In genomic region chr1:209822706-209823105, GRCh38 we compare ENCODE assay signal across 1 cellular context.
TF ChIP-seq lines count a peak whose summit lies in the region.

No MANE protein-coding gene starts in this region.

TF ChIP-seq in SK-N-SH, 30 proteins besides CTCF, POLR2A, EP300 and RAD21 (continued from another document):
- TF ChIP-seq PBX3 (IDR thresholded peaks at IDR 0.05) (no peak), SIN3A (IDR thresholded peaks at IDR 0.05; ENCODE audit: borderline replicate concordance, low read depth, low read length) (no peak), USF2 (IDR thresholded peaks at IDR 0.05; ENCODE audit: borderline replicate concordance, low read depth, low read length) (no peak), MXI1 (IDR thresholded peaks at IDR 0.05; ENCODE audit: low read depth, low read length) (no peak), TCF12 (IDR thresholded peaks at IDR 0.05) (no peak), SMC3 (IDR thresholded peaks at IDR 0.05; ENCODE audit: low read depth, low read length) (no peak), FOXM1 (IDR thresholded peaks at IDR 0.05; ENCODE audit: low read depth) (no peak), RXRA (IDR thresholded peaks at IDR 0.05; ENCODE audit: borderline replicate concordance, low read depth) (no peak)
